ENCODE assay signal across 1 cellular context in the genomic region with DNA sequence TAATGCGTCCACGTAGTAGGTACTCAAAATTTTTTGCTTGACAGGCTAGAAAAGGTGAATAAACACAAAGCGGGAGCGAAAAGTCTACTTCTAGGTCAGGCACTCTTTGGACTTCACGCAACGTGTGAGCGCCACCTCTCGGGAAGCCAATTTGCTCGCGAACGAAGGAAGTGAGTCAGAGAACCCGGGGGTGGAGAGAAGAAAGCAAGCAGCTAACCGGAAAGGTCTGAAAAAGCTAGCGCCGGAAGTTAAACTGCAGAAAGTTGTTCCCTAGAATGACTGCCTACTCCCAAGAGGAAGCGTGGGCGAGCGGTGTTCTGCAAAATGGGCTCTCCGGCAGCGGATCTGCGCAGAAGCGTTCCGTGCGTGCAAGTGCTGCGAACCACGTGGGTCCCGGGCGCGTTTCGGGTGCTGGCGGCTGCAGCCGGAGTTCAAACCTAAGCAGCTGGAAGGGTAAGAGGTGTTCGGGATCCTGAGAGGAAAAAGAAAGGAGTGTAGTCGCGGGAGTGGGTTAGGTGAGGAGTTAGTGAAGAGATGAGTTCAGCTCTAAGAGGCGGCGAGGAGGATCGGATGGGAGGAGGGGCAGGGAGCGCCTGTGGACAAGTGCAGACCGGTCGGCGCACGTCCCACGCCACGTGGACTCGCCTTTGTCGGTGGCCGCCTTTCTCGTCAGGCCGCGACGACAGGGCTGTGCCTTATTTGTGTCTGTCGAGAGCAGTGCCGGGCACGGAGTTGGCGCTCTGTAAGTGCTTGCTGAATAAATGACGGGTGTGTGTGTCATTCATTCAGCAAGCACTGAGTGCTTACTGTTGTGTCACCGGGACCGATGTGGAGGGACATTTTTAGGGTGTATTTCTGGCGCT.
TF ChIP-seq lines count a peak whose summit lies in the region.

A gene (plus strand): TSS at position 350 of the 863 bp plus-strand sequence. CDS start 2,096 bp downstream, outside the sequence.

TF ChIP-seq in HepG2, 621 proteins besides CTCF, POLR2A, EP300 and RAD21 (continued from another document and continues in another):
- TF ChIP-seq, protein P1, sequence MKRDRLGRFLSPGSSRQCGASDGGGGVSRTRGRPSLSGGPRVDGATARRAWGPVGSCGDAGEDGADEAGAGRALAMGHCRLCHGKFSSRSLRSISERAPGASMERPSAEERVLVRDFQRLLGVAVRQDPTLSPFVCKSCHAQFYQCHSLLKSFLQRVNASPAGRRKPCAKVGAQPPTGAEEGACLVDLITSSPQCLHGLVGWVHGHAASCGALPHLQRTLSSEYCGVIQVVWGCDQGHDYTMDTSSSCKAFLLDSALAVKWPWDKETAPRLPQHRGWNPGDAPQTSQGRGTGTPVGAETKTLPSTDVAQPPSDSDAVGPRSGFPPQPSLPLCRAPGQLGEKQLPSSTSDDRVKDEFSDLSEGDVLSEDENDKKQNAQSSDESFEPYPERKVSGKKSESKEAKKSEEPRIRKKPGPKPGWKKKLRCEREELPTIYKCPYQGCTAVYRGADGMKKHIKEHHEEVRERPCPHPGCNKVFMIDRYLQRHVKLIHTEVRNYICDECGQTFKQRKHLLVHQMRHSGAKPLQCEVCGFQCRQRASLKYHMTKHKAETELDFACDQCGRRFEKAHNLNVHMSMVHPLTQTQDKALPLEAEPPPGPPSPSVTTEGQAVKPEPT (CRISPR knock-in tag; IDR thresholded peaks at IDR 0.05; ENCODE audit: low read depth): peak; percentile 97
- TF ChIP-seq ZNF652 (CRISPR knock-in tag; IDR thresholded peaks at IDR 0.05; ENCODE audit: borderline replicate concordance, low read depth) (peak; percentile 79; the same call in 1 of the 2 replicates), ZNF232 (CRISPR knock-in tag; IDR thresholded peaks at IDR 0.05; ENCODE audit: borderline replicate concordance) (peak; percentile 99), STAG1 (CRISPR knock-in tag; IDR thresholded peaks at IDR 0.05) (peak; percentile 95), SMARCC2 (IDR thresholded peaks at IDR 0.05) (no peak), ZNF713 (CRISPR knock-in tag; IDR thresholded peaks at IDR 0.05) (no peak; the same call in 1 of the 2 replicates), ZNF782 (CRISPR knock-in tag; IDR thresholded peaks at IDR 0.05; ENCODE audit: borderline replicate concordance) (peak; percentile 99; the same call in 1 of the 2 replicates), RBFOX2 (IDR thresholded peaks at IDR 0.05; ENCODE audit: low read depth, low read length) (peak; percentile 93), FIP1L1 (IDR thresholded peaks at IDR 0.05; ENCODE audit: borderline replicate concordance, insufficient read depth, low read depth, low read length) (peak; percentile 94; the same call in 1 of the 2 replicates), TOPORS (CRISPR knock-in tag; IDR thresholded peaks at IDR 0.05) (peak; percentile 94), GFI1 (CRISPR knock-in tag; IDR thresholded peaks at IDR 0.05; ENCODE audit: borderline replicate concordance) (peak; percentile 93), NFE2L1 (CRISPR knock-in tag; IDR thresholded peaks at IDR 0.05; ENCODE audit: borderline replicate concordance) (peak; percentile 90; the same call in 1 of the 2 replicates), ZNF136 (CRISPR knock-in tag; IDR thresholded peaks at IDR 0.05; ENCODE audit: low read depth) (peak; percentile 95; the same call in 1 of the 2 replicates), NFKBIZ (CRISPR knock-in tag; IDR thresholded peaks at IDR 0.05) (peak; percentile 98), ZNF703 (CRISPR knock-in tag; IDR thresholded peaks at IDR 0.05; ENCODE audit: borderline replicate concordance) (no peak), ZNF143 (CRISPR knock-in tag; IDR thresholded peaks at IDR 0.05) (peak; percentile 77), ZBTB7B (CRISPR knock-in tag; IDR thresholded peaks at IDR 0.05) (peak; percentile 94), ZEB1 (IDR thresholded peaks at IDR 0.05; ENCODE audit: insufficient replicate concordance, low read depth) (peak; percentile 92), SMC3 (IDR thresholded peaks at IDR 0.05; ENCODE audit: low read length) (peak; percentile 100), SP1 (IDR thresholded peaks at IDR 0.05) (no peak), SP1 (CRISPR knock-in tag; IDR thresholded peaks at IDR 0.05) (peak; percentile 97), U2AF1 (optimal IDR thresholded peaks at IDR 0.05; ENCODE audit: low read depth, low read length) (peak; percentile 99), ESRRA (CRISPR knock-in tag; IDR thresholded peaks at IDR 0.05; ENCODE audit: low read depth) (peak; percentile 94), FOXO1 (CRISPR knock-in tag; IDR thresholded peaks at IDR 0.05) (peak; percentile 93), ZNF737 (CRISPR knock-in tag; IDR thresholded peaks at IDR 0.05; ENCODE audit: borderline replicate concordance) (peak; percentile 97), HDAC1 (CRISPR knock-in tag; IDR thresholded peaks at IDR 0.05) (peak; percentile 100), TGIF2 (CRISPR knock-in tag; IDR thresholded peaks at IDR 0.05) (peak; percentile 99), ZNF552 (CRISPR knock-in tag; IDR thresholded peaks at IDR 0.05; ENCODE audit: borderline replicate concordance) (peak; percentile 57; the same call in 1 of the 2 replicates), MBD4 (IDR thresholded peaks at IDR 0.05; ENCODE audit: borderline replicate concordance, low read length) (peak; percentile 34; the same call in 1 of the 2 replicates), MATR3 (CRISPR knock-in tag; IDR thresholded peaks at IDR 0.05) (0 out of 2 replicates have a peak, but pooled peaks have one; percentile 42), FOXM1 (CRISPR knock-in tag; IDR thresholded peaks at IDR 0.05) (peak; percentile 86; the same call in 1 of the 2 replicates), RCOR2 (CRISPR knock-in tag; IDR thresholded peaks at IDR 0.05) (peak; percentile 81)
- TF ChIP-seq, protein P2, sequence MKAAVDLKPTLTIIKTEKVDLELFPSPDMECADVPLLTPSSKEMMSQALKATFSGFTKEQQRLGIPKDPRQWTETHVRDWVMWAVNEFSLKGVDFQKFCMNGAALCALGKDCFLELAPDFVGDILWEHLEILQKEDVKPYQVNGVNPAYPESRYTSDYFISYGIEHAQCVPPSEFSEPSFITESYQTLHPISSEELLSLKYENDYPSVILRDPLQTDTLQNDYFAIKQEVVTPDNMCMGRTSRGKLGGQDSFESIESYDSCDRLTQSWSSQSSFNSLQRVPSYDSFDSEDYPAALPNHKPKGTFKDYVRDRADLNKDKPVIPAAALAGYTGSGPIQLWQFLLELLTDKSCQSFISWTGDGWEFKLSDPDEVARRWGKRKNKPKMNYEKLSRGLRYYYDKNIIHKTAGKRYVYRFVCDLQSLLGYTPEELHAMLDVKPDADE (CRISPR knock-in tag; IDR thresholded peaks at IDR 0.05): no peak
- TF ChIP-seq, protein P3, sequence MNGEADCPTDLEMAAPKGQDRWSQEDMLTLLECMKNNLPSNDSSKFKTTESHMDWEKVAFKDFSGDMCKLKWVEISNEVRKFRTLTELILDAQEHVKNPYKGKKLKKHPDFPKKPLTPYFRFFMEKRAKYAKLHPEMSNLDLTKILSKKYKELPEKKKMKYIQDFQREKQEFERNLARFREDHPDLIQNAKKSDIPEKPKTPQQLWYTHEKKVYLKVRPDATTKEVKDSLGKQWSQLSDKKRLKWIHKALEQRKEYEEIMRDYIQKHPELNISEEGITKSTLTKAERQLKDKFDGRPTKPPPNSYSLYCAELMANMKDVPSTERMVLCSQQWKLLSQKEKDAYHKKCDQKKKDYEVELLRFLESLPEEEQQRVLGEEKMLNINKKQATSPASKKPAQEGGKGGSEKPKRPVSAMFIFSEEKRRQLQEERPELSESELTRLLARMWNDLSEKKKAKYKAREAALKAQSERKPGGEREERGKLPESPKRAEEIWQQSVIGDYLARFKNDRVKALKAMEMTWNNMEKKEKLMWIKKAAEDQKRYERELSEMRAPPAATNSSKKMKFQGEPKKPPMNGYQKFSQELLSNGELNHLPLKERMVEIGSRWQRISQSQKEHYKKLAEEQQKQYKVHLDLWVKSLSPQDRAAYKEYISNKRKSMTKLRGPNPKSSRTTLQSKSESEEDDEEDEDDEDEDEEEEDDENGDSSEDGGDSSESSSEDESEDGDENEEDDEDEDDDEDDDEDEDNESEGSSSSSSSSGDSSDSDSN (CRISPR knock-in tag; IDR thresholded peaks at IDR 0.05): peak; percentile 96
- TF ChIP-seq, protein P4, sequence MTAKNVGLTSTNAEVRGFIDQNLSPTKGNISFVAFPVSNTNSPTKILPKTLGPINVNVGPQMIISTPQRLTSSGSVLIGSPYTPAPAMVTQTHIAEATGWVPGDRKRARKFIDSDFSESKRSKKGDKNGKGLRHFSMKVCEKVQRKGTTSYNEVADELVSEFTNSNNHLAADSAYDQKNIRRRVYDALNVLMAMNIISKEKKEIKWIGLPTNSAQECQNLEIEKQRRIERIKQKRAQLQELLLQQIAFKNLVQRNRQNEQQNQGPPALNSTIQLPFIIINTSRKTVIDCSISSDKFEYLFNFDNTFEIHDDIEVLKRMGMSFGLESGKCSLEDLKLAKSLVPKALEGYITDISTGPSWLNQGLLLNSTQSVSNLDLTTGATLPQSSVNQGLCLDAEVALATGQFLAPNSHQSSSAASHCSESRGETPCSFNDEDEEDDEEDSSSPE (CRISPR knock-in tag; IDR thresholded peaks at IDR 0.05): peak; percentile 93
- TF ChIP-seq, protein P5, sequence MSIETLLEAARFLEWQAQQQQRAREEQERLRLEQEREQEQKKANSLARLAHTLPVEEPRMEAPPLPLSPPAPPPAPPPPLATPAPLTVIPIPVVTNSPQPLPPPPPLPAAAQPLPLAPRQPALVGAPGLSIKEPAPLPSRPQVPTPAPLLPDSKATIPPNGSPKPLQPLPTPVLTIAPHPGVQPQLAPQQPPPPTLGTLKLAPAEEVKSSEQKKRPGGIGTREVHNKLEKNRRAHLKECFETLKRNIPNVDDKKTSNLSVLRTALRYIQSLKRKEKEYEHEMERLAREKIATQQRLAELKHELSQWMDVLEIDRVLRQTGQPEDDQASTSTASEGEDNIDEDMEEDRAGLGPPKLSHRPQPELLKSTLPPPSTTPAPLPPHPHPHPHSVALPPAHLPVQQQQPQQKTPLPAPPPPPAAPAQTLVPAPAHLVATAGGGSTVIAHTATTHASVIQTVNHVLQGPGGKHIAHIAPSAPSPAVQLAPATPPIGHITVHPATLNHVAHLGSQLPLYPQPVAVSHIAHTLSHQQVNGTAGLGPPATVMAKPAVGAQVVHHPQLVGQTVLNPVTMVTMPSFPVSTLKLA (IDR thresholded peaks at IDR 0.05): peak; percentile 98
- TF ChIP-seq, protein P6, sequence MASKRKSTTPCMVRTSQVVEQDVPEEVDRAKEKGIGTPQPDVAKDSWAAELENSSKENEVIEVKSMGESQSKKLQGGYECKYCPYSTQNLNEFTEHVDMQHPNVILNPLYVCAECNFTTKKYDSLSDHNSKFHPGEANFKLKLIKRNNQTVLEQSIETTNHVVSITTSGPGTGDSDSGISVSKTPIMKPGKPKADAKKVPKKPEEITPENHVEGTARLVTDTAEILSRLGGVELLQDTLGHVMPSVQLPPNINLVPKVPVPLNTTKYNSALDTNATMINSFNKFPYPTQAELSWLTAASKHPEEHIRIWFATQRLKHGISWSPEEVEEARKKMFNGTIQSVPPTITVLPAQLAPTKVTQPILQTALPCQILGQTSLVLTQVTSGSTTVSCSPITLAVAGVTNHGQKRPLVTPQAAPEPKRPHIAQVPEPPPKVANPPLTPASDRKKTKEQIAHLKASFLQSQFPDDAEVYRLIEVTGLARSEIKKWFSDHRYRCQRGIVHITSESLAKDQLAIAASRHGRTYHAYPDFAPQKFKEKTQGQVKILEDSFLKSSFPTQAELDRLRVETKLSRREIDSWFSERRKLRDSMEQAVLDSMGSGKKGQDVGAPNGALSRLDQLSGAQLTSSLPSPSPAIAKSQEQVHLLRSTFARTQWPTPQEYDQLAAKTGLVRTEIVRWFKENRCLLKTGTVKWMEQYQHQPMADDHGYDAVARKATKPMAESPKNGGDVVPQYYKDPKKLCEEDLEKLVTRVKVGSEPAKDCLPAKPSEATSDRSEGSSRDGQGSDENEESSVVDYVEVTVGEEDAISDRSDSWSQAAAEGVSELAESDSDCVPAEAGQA (IDR thresholded peaks at IDR 0.05; ENCODE audit: low read depth): peak; percentile 95
- TF ChIP-seq, protein P6 (CRISPR knock-in tag; IDR thresholded peaks at IDR 0.05; ENCODE audit: borderline replicate concordance): peak; percentile 98
- TF ChIP-seq, protein P7, sequence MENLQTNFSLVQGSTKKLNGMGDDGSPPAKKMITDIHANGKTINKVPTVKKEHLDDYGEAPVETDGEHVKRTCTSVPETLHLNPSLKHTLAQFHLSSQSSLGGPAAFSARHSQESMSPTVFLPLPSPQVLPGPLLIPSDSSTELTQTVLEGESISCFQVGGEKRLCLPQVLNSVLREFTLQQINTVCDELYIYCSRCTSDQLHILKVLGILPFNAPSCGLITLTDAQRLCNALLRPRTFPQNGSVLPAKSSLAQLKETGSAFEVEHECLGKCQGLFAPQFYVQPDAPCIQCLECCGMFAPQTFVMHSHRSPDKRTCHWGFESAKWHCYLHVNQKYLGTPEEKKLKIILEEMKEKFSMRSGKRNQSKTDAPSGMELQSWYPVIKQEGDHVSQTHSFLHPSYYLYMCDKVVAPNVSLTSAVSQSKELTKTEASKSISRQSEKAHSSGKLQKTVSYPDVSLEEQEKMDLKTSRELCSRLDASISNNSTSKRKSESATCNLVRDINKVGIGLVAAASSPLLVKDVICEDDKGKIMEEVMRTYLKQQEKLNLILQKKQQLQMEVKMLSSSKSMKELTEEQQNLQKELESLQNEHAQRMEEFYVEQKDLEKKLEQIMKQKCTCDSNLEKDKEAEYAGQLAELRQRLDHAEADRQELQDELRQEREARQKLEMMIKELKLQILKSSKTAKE (CRISPR knock-in tag; IDR thresholded peaks at IDR 0.05; ENCODE audit: borderline replicate concordance): peak; percentile 74
- TF ChIP-seq, protein P8, sequence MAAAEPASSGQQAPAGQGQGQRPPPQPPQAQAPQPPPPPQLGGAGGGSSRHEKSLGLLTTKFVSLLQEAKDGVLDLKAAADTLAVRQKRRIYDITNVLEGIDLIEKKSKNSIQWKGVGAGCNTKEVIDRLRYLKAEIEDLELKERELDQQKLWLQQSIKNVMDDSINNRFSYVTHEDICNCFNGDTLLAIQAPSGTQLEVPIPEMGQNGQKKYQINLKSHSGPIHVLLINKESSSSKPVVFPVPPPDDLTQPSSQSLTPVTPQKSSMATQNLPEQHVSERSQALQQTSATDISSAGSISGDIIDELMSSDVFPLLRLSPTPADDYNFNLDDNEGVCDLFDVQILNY (CRISPR knock-in tag; conservative IDR thresholded peaks at IDR 0.05): peak; percentile 73
- TF ChIP-seq, protein P9, sequence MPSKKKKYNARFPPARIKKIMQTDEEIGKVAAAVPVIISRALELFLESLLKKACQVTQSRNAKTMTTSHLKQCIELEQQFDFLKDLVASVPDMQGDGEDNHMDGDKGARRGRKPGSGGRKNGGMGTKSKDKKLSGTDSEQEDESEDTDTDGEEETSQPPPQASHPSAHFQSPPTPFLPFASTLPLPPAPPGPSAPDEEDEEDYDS (CRISPR knock-in tag; IDR thresholded peaks at IDR 0.05): peak; percentile 87
